Comparison of ENCODE assay signal across 8 cellular contexts in genomic region chr2:64283641-64284371, GRCh38.
DNase-seq lines count a peak whose midpoint lies in the region; ATAC-seq and TF ChIP-seq lines count a peak whose summit lies in the region.

No MANE protein-coding gene starts in this region.

- ATAC-seq in HG03558 (IDR thresholded peaks at IDR 0.05; ENCODE audit: extremely low read depth, unreplicated experiment) (peak; percentile 83), esophagus mucosa (peak; percentile 47)

- peak overlapping the region; percentile 37 to 70 (median 57) for H3K27ac ChIP-seq in transverse colon

- intact Hi-C loops in transverse colon (cut with DNase I; ENCODE audit: low total_unique reads) = no loop called here

- H3K4me3 Mint-ChIP-seq in progenitor cell of endocrine pancreas (ENCODE audit: low read depth) (no peak overlapping the region), nephron progenitor cell (no peak overlapping the region)

- H3K4me1 Mint-ChIP-seq in progenitor cell of endocrine pancreas (ENCODE audit: low read depth) (no peaks in the 10 kb centered on the region), nephron progenitor cell (peaks cover 18% of the 10 kb centered on the region)

- H3K36me3 Mint-ChIP-seq in progenitor cell of endocrine pancreas (ENCODE audit: insufficient read depth) (no peaks in the 10 kb centered on the region), nephron progenitor cell (ENCODE audit: low read depth) (no peaks in the 10 kb centered on the region)

- H3K9me3 Mint-ChIP-seq in progenitor cell of endocrine pancreas (ENCODE audit: low read depth) (no peaks in the 10 kb centered on the region), nephron progenitor cell (no peaks in the 10 kb centered on the region)

- DNase-seq in GM20000 (ENCODE audit: low spot score) (peak; percentile 72), transverse colon (peak; percentile 23), ecto neural progenitor cell (ENCODE audit: low spot score) (no peak), progenitor cell of endocrine pancreas (ENCODE audit: low spot score, unreplicated experiment) (no peak), nephron progenitor cell (no peak)

- H3K27me3 ChIP-seq in transverse colon = no peaks in the 10 kb centered on the region

- WGBS in transverse colon (ENCODE audit: low coverage in 1 of 2), 2 donors = 54 to 70% methylated on average over 16 of the region's 16 CpGs

- TF ChIP-seq EP300 in transverse colon (IDR thresholded peaks at IDR 0.05; ENCODE audit: low read depth) = no peak

- no peaks in the 10 kb centered on the region for H3K27me3 Mint-ChIP-seq in progenitor cell of endocrine pancreas
- no peaks in the 10 kb centered on the region for H3K27me3 Mint-ChIP-seq in nephron progenitor cell (ENCODE audit: low read depth, poor library complexity)

- in situ Hi-C loops in transverse colon (cut with MboI; ENCODE audit: low pct_ligation_motif_present in 1 of 4, low pct_unique_long_range_greater_than_20kb in 1 of 4, low sequenced_read_pairs in 3 of 4) = no loop called here

- peaks cover 0 to 18% (median 6%) of the 10 kb centered on the region in 4 donors for H3K4me1 ChIP-seq in transverse colon

- no peaks in the 10 kb centered on the region for H3K9me3 ChIP-seq in transverse colon

- H3K27ac Mint-ChIP-seq in progenitor cell of endocrine pancreas = no peak overlapping the region
- H3K27ac Mint-ChIP-seq in nephron progenitor cell = no peak overlapping the region

- H3K4me3 ChIP-seq in GM08714 (ENCODE audit: low read length) = peak overlapping the region; percentile 25; the same call in 1 of the 2 replicates
- H3K4me3 ChIP-seq in transverse colon = no peak overlapping the region

- H3K36me3 ChIP-seq in transverse colon = no peaks in the 10 kb centered on the region

- TF ChIP-seq POLR2A in transverse colon (IDR thresholded peaks at IDR 0.05) = no peak

- no peak for TF ChIP-seq CTCF in GM20000 (IDR thresholded peaks at IDR 0.05; ENCODE audit: extremely low read depth, missing control alignments)
- TF ChIP-seq CTCF in transverse colon (IDR thresholded peaks at IDR 0.05) = no peak
- TF ChIP-seq CTCF in progenitor cell of endocrine pancreas (IDR thresholded peaks at IDR 0.05; ENCODE audit: unreplicated experiment) = no peak
- TF ChIP-seq CTCF in nephron progenitor cell (IDR thresholded peaks at IDR 0.05) = no peak

Comparison
In these comparisons a context has a peak if more than half of its experiments do, and no peak if none do; other contexts are left out.
1. DNase-seq: peak in GM20000 (single experiment) and transverse colon (single experiment); none in ecto neural progenitor cell (single experiment), progenitor cell of endocrine pancreas (single experiment) and nephron progenitor cell (single experiment).